ENCODE assay signal across 16 cellular contexts in genomic region chr16:19499481-19499880, GRCh38. TPM values are rescaled to one million over a fixed set of nuclear protein-coding genes. Genes with fewer than 3 reads are reported as not detected.
A peak's percentile ranks its signal among the peaks of the same experiment; 100 is the strongest.
DNase-seq lines count a peak whose midpoint lies in the region; ATAC-seq and TF ChIP-seq lines count a peak whose summit lies in the region.
"Had no signal": no experiment of that assay in that cellular context is flagged by ENCODE, and none has a peak within 500 bp of the region (broad histone marks: within the 10 kb centered on the region; RNA-seq: fewer than 3 reads in every experiment).

No MANE protein-coding gene starts in this region.

- H2AFZ ChIP-seq in H9 (ENCODE audit: low read length) = no peak overlapping the region
- H2AFZ ChIP-seq: GM23338 had no signal

- H3K27me3 Mint-ChIP-seq in CD4-positive, CD25-positive, alpha-beta regulatory T cell = no peaks in the 10 kb centered on the region
- H3K27me3 Mint-ChIP-seq in H9 (ENCODE audit: low read depth) = no peaks in the 10 kb centered on the region

- no peak for TF ChIP-seq CTCF in H9 (conservative IDR thresholded peaks at IDR 0.05)
- TF ChIP-seq CTCF in epithelial cell of esophagus (IDR thresholded peaks at IDR 0.05; ENCODE audit: insufficient read depth, low read depth, low read length, missing control alignments) = no peak
- TF ChIP-seq CTCF in foreskin keratinocyte (conservative IDR thresholded peaks at IDR 0.05) = no peak

- no peak overlapping the region for H2BK5ac ChIP-seq in H9 (ENCODE audit: insufficient read length, low read length)

- DNase-seq in CD4-positive, CD25-positive, alpha-beta regulatory T cell = no peak
- DNase-seq in H9 (no peak), epithelial cell of esophagus (ENCODE audit: low read depth) (peak; percentile 78), foreskin keratinocyte (peak; percentile 40 to 62), SIG-M5 (lab: John Stamatoyannopoulos, UW) (no peak), D341Med (ENCODE audit: low spot score) (no peak)
- DNase-seq: C1 segment of cervical spinal cord; Caco-2; CD8-positive, alpha-beta T cell; DMS 273 treated with DMSO at 0.1 percent for 48 hours; DMS79; EL; GDM1 had no signal

- H4K5ac ChIP-seq in H9 (ENCODE audit: insufficient read length, low read depth, low read length) = no peak overlapping the region

- peaks cover 0 to 7% (median under 1%) of the 10 kb centered on the region in 4 donors for H3K4me1 Mint-ChIP-seq in CD4-positive, CD25-positive, alpha-beta regulatory T cell
- H3K4me1 Mint-ChIP-seq in H9 = no peaks in the 10 kb centered on the region
- H3K4me1 Mint-ChIP-seq: GM23338 had no signal

- H2BK15ac ChIP-seq in H9 (ENCODE audit: low read depth, low read length) = no peak overlapping the region

- H3K18ac ChIP-seq in H9 (ENCODE audit: insufficient read length, low read depth, low read length) = no peak overlapping the region

- H3K27me3 ChIP-seq in CD4-positive, CD25-positive, alpha-beta regulatory T cell (ENCODE audit: control insufficient read depth, insufficient read depth, low read length) = no peaks in the 10 kb centered on the region
- H3K27me3 ChIP-seq in H9 (ENCODE audit: insufficient read depth, low read length) (no peaks in the 10 kb centered on the region), foreskin keratinocyte (no peaks in the 10 kb centered on the region)

- no peak overlapping the region for H2BK12ac ChIP-seq in H9 (ENCODE audit: insufficient read length, low read depth, low read length)

- no peak overlapping the region for H2BK20ac ChIP-seq in H9 (ENCODE audit: low read depth, low read length, poor library complexity, severe bottlenecking)

- H3K23me2 ChIP-seq in H9 (ENCODE audit: insufficient read length, low read depth, low read length, poor library complexity, severe bottlenecking) = no peaks in the 10 kb centered on the region

- H3K4ac ChIP-seq in H9 (ENCODE audit: low read depth, low read length) = no peak overlapping the region

- no peak overlapping the region for H4K91ac ChIP-seq in H9 (ENCODE audit: insufficient read length, low read depth, low read length)

- WGBS in H9 (ENCODE audit: extremely low coverage, insufficient read length, low lambda C conversion rate) = no CpG with 5 or more reads among the region's 3 CpGs

- no peak overlapping the region for H3K4me2 ChIP-seq in H9 (ENCODE audit: insufficient read depth, insufficient read length, low read length)
- H3K4me2 ChIP-seq: GM23338 had no signal

- H3K23ac ChIP-seq in H9 (ENCODE audit: insufficient read length, low read depth, low read length) = no peak overlapping the region

- H3K79me1 ChIP-seq in H9 (ENCODE audit: insufficient read depth, low read depth, low read length, poor library complexity, severe bottlenecking) = no peaks in the 10 kb centered on the region

- no peaks in the 10 kb centered on the region for H3K79me2 ChIP-seq in H9 (ENCODE audit: insufficient read depth, low read length)

- peaks cover 27% of the 10 kb centered on the region for H3K36me3 Mint-ChIP-seq in CD4-positive, CD25-positive, alpha-beta regulatory T cell
- peaks cover 22 to 49% (median 41%) of the 10 kb centered on the region in 3 experiments for H3K36me3 Mint-ChIP-seq in H9 (ENCODE audit: insufficient read depth in 1 of 3, low read depth in 3 of 3)

- H3K4me3 Mint-ChIP-seq in CD4-positive, CD25-positive, alpha-beta regulatory T cell = no peak overlapping the region
- no peak overlapping the region for H3K4me3 Mint-ChIP-seq in H9
- H3K4me3 Mint-ChIP-seq: CD8-positive, alpha-beta T cell; GM23338 had no signal

- no peak overlapping the region for H3T11ph ChIP-seq in H9 (ENCODE audit: low read length)

- no peaks in the 10 kb centered on the region for H3K9me3 ChIP-seq in CD4-positive, CD25-positive, alpha-beta regulatory T cell (ENCODE audit: control insufficient read depth in 2 of 2, low read length in 2 of 2)
- no peaks in the 10 kb centered on the region for H3K9me3 ChIP-seq in H9 (ENCODE audit: control insufficient read depth, low read depth, low read length)
- H3K9me3 ChIP-seq: Caco-2, HAP-1 had no signal

- H3K9ac ChIP-seq in H9 (ENCODE audit: extremely low read depth, insufficient read length, low read length) = no peak overlapping the region

- no peaks in the 10 kb centered on the region for H4K20me1 ChIP-seq in H9 (ENCODE audit: control insufficient read depth, insufficient read depth, insufficient read length)

- no peak overlapping the region for H3K56ac ChIP-seq in H9 (ENCODE audit: insufficient read length, low read depth, low read length)

- peak overlapping the region in 2 of 3 donors; percentile 10 to 47 for H3K27ac Mint-ChIP-seq in CD4-positive, CD25-positive, alpha-beta regulatory T cell
- peak overlapping the region in 2 of 3 experiments; percentile 19 to 79; a peak in 2 of 7 replicates for H3K27ac Mint-ChIP-seq in H9
- H3K27ac Mint-ChIP-seq: CD8-positive, alpha-beta T cell; GM23338 had no signal

- no peak overlapping the region for H2BK120ac ChIP-seq in H9 (ENCODE audit: low read depth, low read length, poor library complexity, severe bottlenecking)

- no peak overlapping the region for H2AK5ac ChIP-seq in H9 (ENCODE audit: insufficient read length, low read length)

- no peak overlapping the region for H4K8ac ChIP-seq in H9 (replicated peaks; ENCODE audit: insufficient read length, low read depth, low read length)

- ATAC-seq in CD4-positive, CD25-positive, alpha-beta regulatory T cell (ENCODE audit: low read depth in 2 of 2) = no peak
- peak; percentile 40 for ATAC-seq in foreskin keratinocyte
- ATAC-seq: CD8-positive, alpha-beta T cell; GM12878; GM23338 had no signal

- no peak overlapping the region for H3K4me3 ChIP-seq in CD4-positive, CD25-positive, alpha-beta regulatory T cell (ENCODE audit: low read depth, low read length)
- no peak overlapping the region for H3K4me3 ChIP-seq in epithelial cell of esophagus (ENCODE audit: low read length)
- H3K4me3 ChIP-seq: GM12878, GM23338, HAP-1 had no signal

- no peaks in the 10 kb centered on the region for H3K9me3 Mint-ChIP-seq in CD4-positive, CD25-positive, alpha-beta regulatory T cell
- no peaks in the 10 kb centered on the region for H3K9me3 Mint-ChIP-seq in H9
- H3K9me3 Mint-ChIP-seq: CD8-positive, alpha-beta T cell; GM23338 had no signal

- no peak overlapping the region for H3K27ac ChIP-seq in CD4-positive, CD25-positive, alpha-beta regulatory T cell (ENCODE audit: insufficient read depth, low read length, poor library complexity, severe bottlenecking)
- H3K27ac ChIP-seq in H9 (ENCODE audit: insufficient read length, low read depth, low read length) (no peak overlapping the region), foreskin keratinocyte (no peak overlapping the region)

- H3K4me1 ChIP-seq in CD4-positive, CD25-positive, alpha-beta regulatory T cell (ENCODE audit: control insufficient read depth, insufficient read depth, low read length, poor library complexity, severe bottlenecking) = no peaks in the 10 kb centered on the region
- H3K4me1 ChIP-seq in H9 (ENCODE audit: insufficient read depth, low read length) (no peaks in the 10 kb centered on the region), foreskin keratinocyte (no peaks in the 10 kb centered on the region)
- H3K4me1 ChIP-seq: Caco-2, HAP-1 had no signal

- H3K14ac ChIP-seq in H9 (ENCODE audit: insufficient read depth, low read length) = no peak overlapping the region

- peaks cover 43% of the 10 kb centered on the region for H3K36me3 ChIP-seq in CD4-positive, CD25-positive, alpha-beta regulatory T cell (ENCODE audit: control insufficient read depth, insufficient read depth, low read length)

RNA-seq across cellular contexts. Expression of gene GDE1, which starts 22.4 kb away (rescaled TPM):
- total RNA-seq in CD4-positive, CD25-positive, alpha-beta regulatory T cell = 22.8 TPM
- polyA plus RNA-seq in CD4-positive, CD25-positive, alpha-beta regulatory T cell = 10 to 100 TPM; 35.1 to 43.6 (median 41.5) TPM
- total RNA-seq in H9 (2021) (47.7 and 48.6 TPM in 2 replicates), foreskin keratinocyte (58.1 and 60.1 TPM in 2 replicates)
- 45.8 and 50.2 TPM in 2 replicates for polyA plus RNA-seq in foreskin keratinocyte

RNA-seq across cellular contexts. Expression of gene CCP110, which starts 24.3 kb away (rescaled TPM):
- total RNA-seq in CD4-positive, CD25-positive, alpha-beta regulatory T cell = 13.0 TPM
- 1 to 10 TPM; 7.1 to 9.9 (median 9.3) TPM for polyA plus RNA-seq in CD4-positive, CD25-positive, alpha-beta regulatory T cell
- total RNA-seq in H9 (2021) (17.8 and 21.6 TPM in 2 replicates), foreskin keratinocyte (12.3 and 16.3 TPM in 2 replicates)
- polyA plus RNA-seq in foreskin keratinocyte = 2.3 and 3.1 TPM in 2 replicates

RNA-seq across cellular contexts. Expression of gene VPS35L, which starts 56.0 kb away (rescaled TPM):
- total RNA-seq in CD4-positive, CD25-positive, alpha-beta regulatory T cell = 34.2 TPM
- polyA plus RNA-seq in CD4-positive, CD25-positive, alpha-beta regulatory T cell = 10 to 100 TPM; 29.9 to 34.6 (median 33.5) TPM
- total RNA-seq in H9 (2021) = 58.4 and 59.2 TPM in 2 replicates
- 35.6 and 41.3 TPM in 2 replicates for total RNA-seq in foreskin keratinocyte
- 23.5 and 25.4 TPM in 2 replicates for polyA plus RNA-seq in foreskin keratinocyte

Comparison
In these comparisons a context has a peak if more than half of its experiments do, and no peak if none do; other contexts are left out.
1. DNase-seq: peak in epithelial cell of esophagus (single experiment) and foreskin keratinocyte (2 of 2); none in CD4-positive, CD25-positive, alpha-beta regulatory T cell (0 of 3), H9 (single experiment), SIG-M5 (single experiment) and D341Med (single experiment).